In the genomic region with DNA sequence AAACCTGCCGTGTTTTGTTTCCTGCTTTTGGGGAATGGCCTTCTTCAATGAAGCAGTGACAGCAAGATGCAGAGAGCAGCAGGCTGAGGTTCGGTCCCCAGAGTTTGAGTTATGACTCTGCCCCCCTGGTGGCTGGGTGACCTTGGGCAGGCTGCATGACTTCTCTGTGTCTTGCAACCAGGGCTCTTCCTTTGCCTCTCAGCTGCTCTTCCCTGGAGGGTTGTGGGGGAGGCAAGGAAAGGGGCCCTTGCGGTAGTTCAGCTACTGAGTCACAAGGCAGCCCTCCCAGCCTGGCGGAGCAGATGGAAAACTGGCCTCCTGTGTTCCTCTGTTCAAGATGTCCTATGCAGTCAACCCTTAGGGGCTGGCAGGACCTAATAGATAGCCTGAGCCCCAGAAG, we compare ENCODE assay signal across 9 cellular contexts. TPM values are rescaled to one million over a fixed set of nuclear protein-coding genes. Genes with fewer than 3 reads are reported as not detected.
A peak's percentile ranks its signal among the peaks of the same experiment; 100 is the strongest.
DNase-seq lines count a peak whose midpoint lies in the region; ATAC-seq, FAIRE-seq and TF ChIP-seq lines count a peak whose summit lies in the region.
"Had no signal": no experiment of that assay in that cellular context is flagged by ENCODE, and none has a peak within 500 bp of the region (broad histone marks: within the 10 kb centered on the region; RNA-seq: fewer than 3 reads in every experiment).

No MANE protein-coding gene starts in this region.

- no peak overlapping the region for H3K14ac ChIP-seq in H1 (ENCODE audit: insufficient read length)

- no peaks in the 10 kb centered on the region for H3K4me1 ChIP-seq in CD8-positive, alpha-beta memory T cell (ENCODE audit: insufficient read depth, low read length)
- no peaks in the 10 kb centered on the region for H3K4me1 ChIP-seq in H1 (replicated peaks in 1 of 4; ENCODE audit: control insufficient read depth in 3 of 4, insufficient read depth in 4 of 4, low read length in 3 of 4)

- H2BK120ac ChIP-seq in H1 (replicated peaks; ENCODE audit: low read depth, low read length) = no peak overlapping the region

- no peaks in the 10 kb centered on the region for H3K79me2 ChIP-seq in H1 (ENCODE audit: control insufficient read depth in 1 of 2, insufficient read depth in 2 of 2, low read length in 2 of 2)

- ATAC-seq in GM18858 (IDR thresholded peaks at IDR 0.05; ENCODE audit: unreplicated experiment) (no peak), GM21825 (IDR thresholded peaks at IDR 0.05; ENCODE audit: unreplicated experiment) (no peak)

- H3K4me2 ChIP-seq in H1 (ENCODE audit: insufficient read depth in 1 of 2, low read depth in 2 of 2, low read length in 2 of 2) = no peak overlapping the region

- no peak overlapping the region for H3K18ac ChIP-seq in H1 (ENCODE audit: extremely low read depth, low read length)

- no peaks in the 10 kb centered on the region for H3K36me3 Mint-ChIP-seq in CD8-positive, alpha-beta memory T cell
- H3K36me3 Mint-ChIP-seq in HFFc6 (ENCODE audit: low read depth) = no peaks in the 10 kb centered on the region

- POLR2A ChIA-PET in CD8-positive, alpha-beta memory T cell (lab: Charles Lee) = no interaction called here
- POLR2A ChIA-PET in H1 (lab: Charles Lee; ENCODE audit: partially characterized antibody) = no interaction called here

- H4K91ac ChIP-seq in H1 (replicated peaks; ENCODE audit: insufficient read length, low read length) = no peak overlapping the region

- H3K9me3 Mint-ChIP-seq in CD8-positive, alpha-beta memory T cell = no peaks in the 10 kb centered on the region
- H3K9me3 Mint-ChIP-seq in HFFc6 = no peaks in the 10 kb centered on the region

- CTCF ChIA-PET in CD8-positive, alpha-beta memory T cell (lab: Charles Lee) = no interaction called here
- CTCF ChIA-PET in H1 (lab: Charles Lee; ENCODE audit: partially characterized antibody) = interaction anchor here (0.8 to 2.8 kb wide), 21 partner anchors 9 to 461 kb away, joined by 3 to 17 read pairs (median 4); no protein-coding TSS in a partner anchor

- TF ChIP-seq CTCF in HFFc6 (IDR thresholded peaks at IDR 0.05) (peak; percentile 84), WERI-Rb-1 (IDR thresholded peaks at IDR 0.05; ENCODE audit: low read depth, low read length) (peak; percentile 69), H1 (IDR thresholded peaks at IDR 0.05; ENCODE audit: control extremely low read depth in 1 of 3, insufficient read depth in 1 of 3, low read depth in 1 of 3, low read length in 3 of 3) (peak; percentile 57 to 78 (median 71))

- no peak overlapping the region for H3K4me3 ChIP-seq in CD8-positive, alpha-beta memory T cell (ENCODE audit: low read length)
- H3K4me3 ChIP-seq in WERI-Rb-1 (ENCODE audit: low read depth, low read length) (no peak overlapping the region), H1 (ENCODE audit: extremely low read depth in 1 of 4, insufficient read depth in 2 of 4, low read depth in 3 of 4, low read length in 4 of 4) (no peak overlapping the region)

- no peak overlapping the region for H2BK5ac ChIP-seq in H1 (ENCODE audit: low read depth, low read length)

- no peak overlapping the region for H2BK12ac ChIP-seq in H1 (ENCODE audit: low read depth, low read length)

- H3K4me1 Mint-ChIP-seq in CD8-positive, alpha-beta memory T cell = no peaks in the 10 kb centered on the region
- no peaks in the 10 kb centered on the region for H3K4me1 Mint-ChIP-seq in HFFc6 (ENCODE audit: low read depth)

- H3K27ac Mint-ChIP-seq in CD8-positive, alpha-beta memory T cell = no peak overlapping the region
- H3K27ac Mint-ChIP-seq in HFFc6 = no peak overlapping the region

- H3K23ac ChIP-seq in H1 (ENCODE audit: insufficient read length) = no peak overlapping the region

- TF ChIP-seq EP300 in H1 (IDR thresholded peaks at IDR 0.05; ENCODE audit: borderline replicate concordance in 1 of 2, low read depth in 2 of 2, low read length in 2 of 2) = no peak

- no peak overlapping the region for H4K5ac ChIP-seq in H1 (ENCODE audit: insufficient read length, low read depth, low read length)

- H3K27me3 Mint-ChIP-seq in CD8-positive, alpha-beta memory T cell = peaks cover 11 to 46% of the 10 kb centered on the region in 2 donors
- peaks cover 35% of the 10 kb centered on the region for H3K27me3 Mint-ChIP-seq in HFFc6 (ENCODE audit: insufficient read depth)

- FAIRE-seq in H1 (lab: Jason Lieb, UNC) = no peak

- peak; percentile 4 to 54 (median 16) for DNase-seq in CD8-positive, alpha-beta memory T cell
- peak; percentile 18 for DNase-seq in HFFc6
- peak; percentile 29 for DNase-seq in WERI-Rb-1
- peak; percentile 31 to 80 for DNase-seq in H1 (ENCODE audit: low read depth in 1 of 2, low spot score in 2 of 2)
- DNase-seq in renal cortical epithelial cell (ENCODE audit: low read depth) = peak; percentile 12
- DNase-seq in hippocampal formation (lab: John Stamatoyannopoulos, UW) = no peak

- H3K79me1 ChIP-seq in H1 (ENCODE audit: low read depth, low read length) = no peaks in the 10 kb centered on the region

- TF ChIP-seq POLR2A in H1 (IDR thresholded peaks at IDR 0.05; ENCODE audit: control extremely low read depth in 1 of 2, low read depth in 2 of 2, low read length in 2 of 2) = no peak

- H3K23me2 ChIP-seq in H1 (ENCODE audit: low read depth, low read length) = no peaks in the 10 kb centered on the region

- no peak overlapping the region for H2BK20ac ChIP-seq in H1 (ENCODE audit: low read length)

- no peaks in the 10 kb centered on the region for H3K36me3 ChIP-seq in CD8-positive, alpha-beta memory T cell (ENCODE audit: insufficient read depth, low read length)
- H3K36me3 ChIP-seq in WERI-Rb-1 (no peaks in the 10 kb centered on the region), H1 (ENCODE audit: control insufficient read depth in 2 of 4, insufficient read depth in 4 of 4, low read length in 3 of 4) (no peaks in the 10 kb centered on the region)

- H4K8ac ChIP-seq in H1 (ENCODE audit: extremely low read depth, insufficient read depth, low read length) = no peak overlapping the region

- no peak overlapping the region; the same call in 1 of the 2 replicates for H2AFZ ChIP-seq in H1 (ENCODE audit: low read length)

- no peak overlapping the region for H3K56ac ChIP-seq in H1 (replicated peaks; ENCODE audit: insufficient read length, low read depth, low read length)

- no peak overlapping the region for H3K4me3 Mint-ChIP-seq in CD8-positive, alpha-beta memory T cell
- no peak overlapping the region for H3K4me3 Mint-ChIP-seq in HFFc6

- H4K20me1 ChIP-seq in H1 (replicated peaks in 1 of 2; ENCODE audit: control insufficient read depth in 1 of 2, insufficient read depth in 2 of 2, low read length in 2 of 2) = no peaks in the 10 kb centered on the region

- H3K27me3 ChIP-seq in CD8-positive, alpha-beta memory T cell (ENCODE audit: insufficient read depth, low read length, poor library complexity, severe bottlenecking) = no peaks in the 10 kb centered on the region
- no peaks in the 10 kb centered on the region for H3K27me3 ChIP-seq in WERI-Rb-1 (ENCODE audit: insufficient read depth, low read depth, severe bottlenecking)
- no peaks in the 10 kb centered on the region for H3K27me3 ChIP-seq in H1 (replicated peaks in 1 of 4; ENCODE audit: control insufficient read depth in 3 of 4, extremely low read depth in 1 of 4, insufficient read depth in 3 of 4, low read length in 3 of 4)

- WGBS in H1 (ENCODE audit: extremely low coverage in 1 of 2, insufficient coverage in 1 of 2, insufficient read length in 1 of 2, insufficient replicate concordance in 2 of 2, low coverage in 1 of 2, low lambda C conversion rate in 2 of 2, missing lambda C conversion rate in 1 of 2), 2 experiments = 77% methylated on average over 4 of the region's 4 CpGs; no CpG with 5 or more reads in 1 of the 2 experiments

- H3K27ac ChIP-seq in CD8-positive, alpha-beta memory T cell (ENCODE audit: low read depth, low read length) = no peak overlapping the region
- H3K27ac ChIP-seq in WERI-Rb-1 (no peak overlapping the region), H1 (ENCODE audit: low read depth, low read length) (no peak overlapping the region)

- H3K9ac ChIP-seq in H1 (replicated peaks in 1 of 4; ENCODE audit: extremely low read depth in 1 of 4, low read depth in 3 of 4, low read length in 3 of 4) = no peak overlapping the region

- no peak overlapping the region for H2BK15ac ChIP-seq in H1 (ENCODE audit: low read length)

- H3K4ac ChIP-seq in H1 (replicated peaks; ENCODE audit: insufficient read length, low read depth, low read length) = no peak overlapping the region

- no peak overlapping the region for H2AK5ac ChIP-seq in H1 (ENCODE audit: low read depth, low read length)

- H3K9me3 ChIP-seq in CD8-positive, alpha-beta memory T cell (ENCODE audit: low read length) = no peaks in the 10 kb centered on the region
- H3K9me3 ChIP-seq in WERI-Rb-1 (ENCODE audit: severe bottlenecking) (no peaks in the 10 kb centered on the region), H1 (ENCODE audit: insufficient read depth in 2 of 2, low read depth in 1 of 2, low read length in 1 of 2) (no peaks in the 10 kb centered on the region)

- TF ChIP-seq RAD21 in H1 (IDR thresholded peaks at IDR 0.05 in 1 of 2, conservative IDR thresholded peaks at IDR 0.05 in 1 of 2; ENCODE audit: low read depth in 2 of 2, low read length in 2 of 2) = peak; percentile 45 to 53; a peak in 3 of 4 replicates

TF ChIP-seq in H1, 55 proteins besides CTCF, POLR2A, EP300 and RAD21:
- no peak for TF ChIP-seq EGR1 (IDR thresholded peaks at IDR 0.05; ENCODE audit: borderline replicate concordance, low read depth, low read length)
- 0 out of 2 replicates have a peak, but pooled peaks have one; percentile 12 for TF ChIP-seq KDM1A (IDR thresholded peaks at IDR 0.05; ENCODE audit: borderline replicate concordance, low read length)

RNA-seq across cellular contexts. Expression of a gene that starts 17.1 kb away (rescaled TPM):
- total RNA-seq in CD8-positive, alpha-beta memory T cell = not detected
- not detected for polyA plus RNA-seq in CD8-positive, alpha-beta memory T cell
- not detected for total RNA-seq in HFFc6 (2021; fragmentation: NEBNext Ultra II Directional; extraction: Animal tissue kit (Norgen Biotek cat#: 25700))
- total RNA-seq in H1 (2021; fragmentation: NEBNext Ultra II Directional; extraction: Animal tissue kit (Norgen Biotek cat#: 25700)) = not detected in 2 replicates
- polyA plus RNA-seq in H1 (2011; rRNA removed) = 0.03 TPM in 2 replicates
- 0.03 TPM for polyA plus RNA-seq in H1 (2011; cell fraction: cytosol; rRNA removed)
- not detected for polyA plus RNA-seq in H1 (2011; cell fraction: nucleus; rRNA removed)
- 0.04 to 0.06 TPM (median 0.05 TPM) in 4 replicates for polyA plus RNA-seq in H1 (2012, experiment 1 of 2)
- polyA plus RNA-seq in H1 (2012, experiment 2 of 2) = not detected
- polyA plus RNA-seq in H1 (2013, experiment 1 of 2) = 0.02 TPM
- under 0.01 TPM for polyA plus RNA-seq in H1 (2013, experiment 2 of 2)
- not detected in 2 replicates for polyA minus RNA-seq in H1 (2011; rRNA and poly(A)+ RNA removed)
- not detected for polyA minus RNA-seq in H1 (2011; cell fraction: cytosol; rRNA and poly(A)+ RNA removed)
- not detected for polyA minus RNA-seq in H1 (2011; cell fraction: nucleus; rRNA and poly(A)+ RNA removed)
- not detected in 2 replicates for total RNA-seq in renal cortical epithelial cell
- total RNA-seq: mononuclear cell had no signal

Comparison
In these comparisons a context has a peak if more than half of its experiments do, and no peak if none do; other contexts are left out.
1. DNase-seq: peak in CD8-positive, alpha-beta memory T cell (5 of 5), HFFc6 (single experiment), WERI-Rb-1 (single experiment), H1 (2 of 2) and renal cortical epithelial cell (single experiment); none in hippocampal formation (0 of 2).
2. Peak in every context shown above with its lines, with median percentiles within 50 percentile points of each other: CTCF ChIP-seq.